9 cellular contexts compared by ENCODE assay signal in the genomic region with DNA sequence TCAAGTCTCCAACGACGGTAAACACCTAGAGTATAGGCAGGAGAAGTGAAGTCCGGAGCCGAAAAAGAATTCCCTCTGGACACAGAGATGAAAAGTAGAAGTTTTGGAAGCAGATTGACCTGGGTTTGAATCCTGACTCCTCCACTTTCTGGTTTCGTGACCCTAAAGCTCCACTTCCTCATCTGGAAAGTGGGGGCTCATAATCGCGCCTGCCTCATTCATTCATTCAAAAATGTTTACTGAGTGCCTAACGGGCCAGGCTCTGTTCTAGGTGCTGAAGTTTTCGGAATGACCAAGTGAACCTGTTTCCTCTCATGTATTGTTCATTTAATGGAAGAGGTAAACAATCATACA. TPM values are rescaled to one million over a fixed set of nuclear protein-coding genes. Genes with fewer than 3 reads are reported as not detected.
DNase-seq lines count a peak whose midpoint lies in the region; ATAC-seq and TF ChIP-seq lines count a peak whose summit lies in the region.
"Had no signal": no experiment of that assay in that cellular context is flagged by ENCODE, and none has a peak within 500 bp of the region (broad histone marks: within the 10 kb centered on the region; RNA-seq: fewer than 3 reads in every experiment).

No MANE protein-coding gene starts in this region.

- no peak for ATAC-seq in SK-N-SH treated with all-trans-retinoic acid at 6 μM for 48 hours
- ATAC-seq in stimulated activated effector memory CD8-positive, alpha-beta T cell treated with anti-CD3 and anti-CD28 coated beads, Interleukin-12 subunit alpha, Interleukin-12 subunit beta, amount 100 ng/mL, for 72 hours: no peak

- TF ChIP-seq CTCF in epithelial cell of proximal tubule (conservative IDR thresholded peaks at IDR 0.05; ENCODE audit: low read depth, low read length): no peak

- H3K4me1 Mint-ChIP-seq in activated CD4-positive, alpha-beta T cell treated with anti-CD3 and anti-CD28 coated beads, Interleukin-2, amount 10 ng/mL, durations not matched to agents 7 days and 5 days: peaks cover 33% of the 10 kb centered on the region
- H3K4me1 Mint-ChIP-seq in stimulated activated effector memory CD8-positive, alpha-beta T cell treated with anti-CD3 and anti-CD28 coated beads, Interleukin-12 subunit alpha, Interleukin-12 subunit beta, amount 100 ng/mL, for 72 hours: peaks cover 51% of the 10 kb centered on the region

- POLR2A ChIA-PET in activated CD4-positive, alpha-beta T cell treated with anti-CD3 and anti-CD28 coated beads, Interleukin-2, amount 10 ng/mL, durations not matched to agents 7 days and 5 days (lab: Charles Lee): no interaction called here

- CTCF ChIA-PET in activated CD4-positive, alpha-beta T cell treated with anti-CD3 and anti-CD28 coated beads, Interleukin-2, amount 10 ng/mL, durations not matched to agents 7 days and 5 days (lab: Charles Lee): interaction anchor here (0.8 to 1.7 kb wide), 8 partner anchors 22 to 168 kb away, joined by 3 to 5 read pairs (median 3); a partner anchor contains a TSS

- H3K4me3 Mint-ChIP-seq in activated CD4-positive, alpha-beta T cell treated with anti-CD3 and anti-CD28 coated beads, Interleukin-2, amount 10 ng/mL, durations not matched to agents 7 days and 5 days: peak overlapping the region; percentile 82
- H3K4me3 Mint-ChIP-seq in stimulated activated effector memory CD8-positive, alpha-beta T cell treated with anti-CD3 and anti-CD28 coated beads, Interleukin-12 subunit alpha, Interleukin-12 subunit beta, amount 100 ng/mL, for 72 hours: peak overlapping the region; percentile 77

- peaks cover 3% of the 10 kb centered on the region for H3K27me3 Mint-ChIP-seq in activated CD4-positive, alpha-beta T cell treated with anti-CD3 and anti-CD28 coated beads, Interleukin-2, amount 10 ng/mL, durations not matched to agents 7 days and 5 days

- no peaks in the 10 kb centered on the region for H3K9me3 Mint-ChIP-seq in activated CD4-positive, alpha-beta T cell treated with anti-CD3 and anti-CD28 coated beads, Interleukin-2, amount 10 ng/mL, durations not matched to agents 7 days and 5 days
- no peaks in the 10 kb centered on the region for H3K9me3 Mint-ChIP-seq in stimulated activated effector memory CD8-positive, alpha-beta T cell treated with anti-CD3 and anti-CD28 coated beads, Interleukin-12 subunit alpha, Interleukin-12 subunit beta, amount 100 ng/mL, for 72 hours

- no peak for DNase-seq in activated CD4-positive, alpha-beta T cell treated with anti-CD3 and anti-CD28 coated beads, Interleukin-2, amount 10 ng/mL, durations not matched to agents 7 days and 5 days
- DNase-seq in activated CD4-positive, alpha-beta T cell treated with anti-CD3 and anti-CD28 coated beads, Interleukin-2, amount 50 U/mL, for 48 hours: no peak
- no peak for DNase-seq in epithelial cell of proximal tubule (ENCODE audit: low read depth)
- no peak for DNase-seq in stimulated activated effector memory CD8-positive, alpha-beta T cell treated with anti-CD3 and anti-CD28 coated beads, Interleukin-12 subunit alpha, Interleukin-12 subunit beta, amount 100 ng/mL, for 72 hours (ENCODE audit: low spot score in 2 of 2)
- no peak for DNase-seq in LoVo (ENCODE audit: low spot score)
- no peak for DNase-seq in NCI-H774 (lab: John Stamatoyannopoulos, UW)
- no peak for DNase-seq in effector CD4-positive, alpha-beta T cell
- DNase-seq: cortex of kidney had no signal

- H3K36me3 Mint-ChIP-seq in activated CD4-positive, alpha-beta T cell treated with anti-CD3 and anti-CD28 coated beads, Interleukin-2, amount 10 ng/mL, durations not matched to agents 7 days and 5 days (ENCODE audit: low read depth): peaks cover under 1% of the 10 kb centered on the region
- peaks cover 27% of the 10 kb centered on the region for H3K36me3 Mint-ChIP-seq in stimulated activated effector memory CD8-positive, alpha-beta T cell treated with anti-CD3 and anti-CD28 coated beads, Interleukin-12 subunit alpha, Interleukin-12 subunit beta, amount 100 ng/mL, for 72 hours

- H3K4me3 ChIP-seq in epithelial cell of proximal tubule (ENCODE audit: low read depth, low read length): peak overlapping the region; percentile 51

- H3K27ac Mint-ChIP-seq in activated CD4-positive, alpha-beta T cell treated with anti-CD3 and anti-CD28 coated beads, Interleukin-2, amount 10 ng/mL, durations not matched to agents 7 days and 5 days: peak overlapping the region; percentile 84
- peak overlapping the region; percentile 84 for H3K27ac Mint-ChIP-seq in stimulated activated effector memory CD8-positive, alpha-beta T cell treated with anti-CD3 and anti-CD28 coated beads, Interleukin-12 subunit alpha, Interleukin-12 subunit beta, amount 100 ng/mL, for 72 hours

TF ChIP-seq in SK-N-SH treated with all-trans-retinoic acid at 6 μM for 48 hours, 23 proteins besides CTCF, POLR2A, EP300 and RAD21:
- TF ChIP-seq RARB (CRISPR knock-in tag; IDR thresholded peaks at IDR 0.05) (no peak), TOX (CRISPR knock-in tag; IDR thresholded peaks at IDR 0.05; ENCODE audit: borderline replicate concordance) (no peak), ARNTL (CRISPR knock-in tag; IDR thresholded peaks at IDR 0.05; ENCODE audit: borderline replicate concordance, low read depth) (no peak), ZNF565 (CRISPR knock-in tag; conservative IDR thresholded peaks at IDR 0.05; ENCODE audit: low read depth) (no peak), PPARA (CRISPR knock-in tag; IDR thresholded peaks at IDR 0.05; ENCODE audit: borderline replicate concordance) (no peak), TCF4 (CRISPR knock-in tag; IDR thresholded peaks at IDR 0.05; ENCODE audit: borderline replicate concordance) (no peak), SNAI2 (CRISPR knock-in tag; IDR thresholded peaks at IDR 0.05) (0 out of 2 replicates have a peak, but pooled peaks have one; percentile 14)
- TF ChIP-seq, protein P1, sequence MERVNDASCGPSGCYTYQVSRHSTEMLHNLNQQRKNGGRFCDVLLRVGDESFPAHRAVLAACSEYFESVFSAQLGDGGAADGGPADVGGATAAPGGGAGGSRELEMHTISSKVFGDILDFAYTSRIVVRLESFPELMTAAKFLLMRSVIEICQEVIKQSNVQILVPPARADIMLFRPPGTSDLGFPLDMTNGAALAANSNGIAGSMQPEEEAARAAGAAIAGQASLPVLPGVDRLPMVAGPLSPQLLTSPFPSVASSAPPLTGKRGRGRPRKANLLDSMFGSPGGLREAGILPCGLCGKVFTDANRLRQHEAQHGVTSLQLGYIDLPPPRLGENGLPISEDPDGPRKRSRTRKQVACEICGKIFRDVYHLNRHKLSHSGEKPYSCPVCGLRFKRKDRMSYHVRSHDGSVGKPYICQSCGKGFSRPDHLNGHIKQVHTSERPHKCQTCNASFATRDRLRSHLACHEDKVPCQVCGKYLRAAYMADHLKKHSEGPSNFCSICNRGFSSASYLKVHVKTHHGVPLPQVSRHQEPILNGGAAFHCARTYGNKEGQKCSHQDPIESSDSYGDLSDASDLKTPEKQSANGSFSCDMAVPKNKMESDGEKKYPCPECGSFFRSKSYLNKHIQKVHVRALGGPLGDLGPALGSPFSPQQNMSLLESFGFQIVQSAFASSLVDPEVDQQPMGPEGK (CRISPR knock-in tag; IDR thresholded peaks at IDR 0.05; ENCODE audit: borderline replicate concordance): no peak
TF ChIP-seq in SK-N-SH treated with all-trans-retinoic acid at 6 μM for 48 hours: peak in this region for 1.

RNA-seq across cellular contexts. Expression of a gene that starts 7.1 kb away (rescaled TPM):
- total RNA-seq in activated CD4-positive, alpha-beta T cell treated with anti-CD3 and anti-CD28 coated beads, Interleukin-2, amount 10 ng/mL, durations not matched to agents 7 days and 5 days: 10 to 100 TPM; 80.7 to 87.3 TPM
- 17.7 and 33.6 TPM in 2 replicates for total RNA-seq in epithelial cell of proximal tubule

RNA-seq across cellular contexts. Expression of a gene that starts 21.7 kb away (rescaled TPM):
- 1 to 10 TPM; 1.3 to 1.4 TPM for total RNA-seq in activated CD4-positive, alpha-beta T cell treated with anti-CD3 and anti-CD28 coated beads, Interleukin-2, amount 10 ng/mL, durations not matched to agents 7 days and 5 days
- total RNA-seq in epithelial cell of proximal tubule: 0.22 and 0.86 TPM in 2 replicates

RNA-seq across cellular contexts. Expression of a gene that starts 44.3 kb away (rescaled TPM):
- not detected for total RNA-seq in activated CD4-positive, alpha-beta T cell treated with anti-CD3 and anti-CD28 coated beads, Interleukin-2, amount 10 ng/mL, durations not matched to agents 7 days and 5 days
- total RNA-seq in epithelial cell of proximal tubule: not detected in 2 replicates

RNA-seq across cellular contexts. Expression of a gene that starts 45.4 kb away (rescaled TPM):
- 100 to 1,000 TPM; 485 to 566 TPM for total RNA-seq in activated CD4-positive, alpha-beta T cell treated with anti-CD3 and anti-CD28 coated beads, Interleukin-2, amount 10 ng/mL, durations not matched to agents 7 days and 5 days
- total RNA-seq in epithelial cell of proximal tubule: 331 and 431 TPM in 2 replicates

RNA-seq across cellular contexts. Expression of a gene that starts 46.1 kb away (rescaled TPM):
- total RNA-seq in activated CD4-positive, alpha-beta T cell treated with anti-CD3 and anti-CD28 coated beads, Interleukin-2, amount 10 ng/mL, durations not matched to agents 7 days and 5 days: 1 to 10 TPM; 6.1 to 7.3 TPM
- 19.3 and 25.2 TPM in 2 replicates for total RNA-seq in epithelial cell of proximal tubule
